Comparison of ENCODE assay signal across 21 cellular contexts in the genomic region with DNA sequence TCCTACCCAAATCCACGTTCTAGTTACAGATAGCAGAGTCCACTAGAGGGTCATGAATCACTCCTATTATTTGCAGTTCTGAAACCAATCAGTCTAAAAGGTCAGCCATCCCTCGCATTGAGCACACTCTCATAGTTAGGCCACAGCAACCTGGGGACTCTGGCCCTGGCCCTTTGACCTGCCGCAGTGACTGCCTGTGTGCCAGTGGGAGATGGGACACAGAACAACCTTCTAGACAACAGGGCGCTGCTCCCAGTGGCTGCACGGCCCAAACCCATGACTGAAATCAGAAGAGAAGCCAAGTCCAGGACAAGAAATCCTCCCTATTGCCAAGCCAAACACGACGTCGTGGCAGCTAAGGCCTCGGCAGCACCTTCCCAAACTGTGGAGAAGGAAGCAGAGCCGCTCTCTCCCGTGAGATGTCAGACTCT.
DNase-seq lines count a peak whose midpoint lies in the region; ATAC-seq and TF ChIP-seq lines count a peak whose summit lies in the region.
"Had no signal": no experiment of that assay in that cellular context is flagged by ENCODE, and none has a peak within 500 bp of the region (broad histone marks: within the 10 kb centered on the region; RNA-seq: fewer than 3 reads in every experiment).

No MANE protein-coding gene starts in this region.

- peaks cover 4% of the 10 kb centered on the region for H3K27me3 Mint-ChIP-seq in neural progenitor cell (ENCODE audit: insufficient read depth, low read depth)

- no peaks in the 10 kb centered on the region for H3K4me1 ChIP-seq in Loucy (ENCODE audit: insufficient read depth, low read length, poor library complexity, severe bottlenecking)
- H3K4me1 ChIP-seq in right cardiac atrium (ENCODE audit: control insufficient read depth, insufficient read depth, low read length), result no peaks in the 10 kb centered on the region
- no peaks in the 10 kb centered on the region for H3K4me1 ChIP-seq in neural progenitor cell
- no peaks in the 10 kb centered on the region for H3K4me1 ChIP-seq in colonic mucosa
- H3K4me1 ChIP-seq: pancreas had no signal

- H3K27me3 ChIP-seq in Loucy (ENCODE audit: insufficient read depth, low read length, poor library complexity, severe bottlenecking), result no peaks in the 10 kb centered on the region
- no peaks in the 10 kb centered on the region for H3K27me3 ChIP-seq in right cardiac atrium (ENCODE audit: control insufficient read depth, insufficient read depth)
- peaks cover 33% of the 10 kb centered on the region for H3K27me3 ChIP-seq in neural progenitor cell
- H3K27me3 ChIP-seq in colonic mucosa, result no peaks in the 10 kb centered on the region
- H3K27me3 ChIP-seq: MG63, pancreas had no signal

- H2AFZ ChIP-seq in Loucy (ENCODE audit: low read length), result peak overlapping the region; percentile 95
- no peak overlapping the region for H2AFZ ChIP-seq in neural progenitor cell (replicated peaks)

- intact Hi-C loops in right cardiac atrium (cut with DNase I) (loop anchor here in 1 of 4 donors (10.0 kb wide), 2 partner anchors 352 to 462 kb away; no protein-coding TSS in a partner anchor), colonic mucosa (cut with DNase I) (loop anchor here (5.0 kb wide), 1 partner anchor 114 kb away; no protein-coding TSS in a partner anchor)

- no peaks in the 10 kb centered on the region for H4K20me1 ChIP-seq in Loucy (ENCODE audit: insufficient read depth, low read length, poor library complexity, severe bottlenecking)
- no peaks in the 10 kb centered on the region for H4K20me1 ChIP-seq in neural progenitor cell (ENCODE audit: low read depth)

- H3K27ac ChIP-seq in right cardiac atrium (ENCODE audit: low read length) (no peak overlapping the region), neural progenitor cell (no peak overlapping the region), colonic mucosa (no peak overlapping the region)
- H3K27ac ChIP-seq: 22Rv1, esophagus muscularis mucosa, pancreas, SJSA1 had no signal

- no peaks in the 10 kb centered on the region for H3K9me3 Mint-ChIP-seq in neural progenitor cell

- no peak overlapping the region for H3K9ac ChIP-seq in Loucy (ENCODE audit: low read depth, low read length, poor library complexity, severe bottlenecking)
- H3K9ac ChIP-seq in neural progenitor cell, result no peak overlapping the region
- H3K9ac ChIP-seq in colonic mucosa (ENCODE audit: low read depth in 2 of 2, low read length in 2 of 2), result no peak overlapping the region

- H3F3A ChIP-seq in Loucy (ENCODE audit: low read depth), result no peaks in the 10 kb centered on the region
- no peaks in the 10 kb centered on the region for H3F3A ChIP-seq in neural progenitor cell (ENCODE audit: low read depth)

- H3K36me3 Mint-ChIP-seq in neural progenitor cell, result no peaks in the 10 kb centered on the region

- H3K9me3 ChIP-seq in Loucy (ENCODE audit: insufficient read depth, low read depth, low read length), result no peaks in the 10 kb centered on the region
- H3K9me3 ChIP-seq in right cardiac atrium (ENCODE audit: control insufficient read depth, low read length), result no peaks in the 10 kb centered on the region
- H3K9me3 ChIP-seq in neural progenitor cell (ENCODE audit: low read depth), result no peaks in the 10 kb centered on the region
- no peaks in the 10 kb centered on the region for H3K9me3 ChIP-seq in colonic mucosa
- H3K9me3 ChIP-seq: esophagus muscularis mucosa, MG63, pancreas, SJSA1 had no signal

- no peaks in the 10 kb centered on the region for H3K36me3 ChIP-seq in Loucy (ENCODE audit: insufficient read depth, low read length)
- no peaks in the 10 kb centered on the region for H3K36me3 ChIP-seq in neural progenitor cell
- H3K36me3 ChIP-seq in colonic mucosa, result no peaks in the 10 kb centered on the region
- H3K36me3 ChIP-seq: esophagus muscularis mucosa, MG63, pancreas, SJSA1 had no signal

- no peaks in the 10 kb centered on the region for H3K9me2 ChIP-seq in Loucy (replicated peaks; ENCODE audit: low read depth, low read length)

- peaks cover 17% of the 10 kb centered on the region for H3K4me1 Mint-ChIP-seq in neural progenitor cell

- H3K79me2 ChIP-seq in Loucy (ENCODE audit: insufficient read depth, low read length), result no peaks in the 10 kb centered on the region
- H3K79me2 ChIP-seq in neural progenitor cell (ENCODE audit: low read depth), result no peaks in the 10 kb centered on the region

- 52% methylated on average over 11 of the region's 11 CpGs for WGBS in right cardiac atrium

- TF ChIP-seq CTCF in Loucy (conservative IDR thresholded peaks at IDR 0.05; ENCODE audit: low read length) (no peak), neural progenitor cell (IDR thresholded peaks at IDR 0.05) (no peak), colonic mucosa (IDR thresholded peaks at IDR 0.05) (no peak)

- H3K4me3 Mint-ChIP-seq in neural progenitor cell, result peak overlapping the region; percentile 74

- H3K4me2 ChIP-seq in Loucy (ENCODE audit: low read depth, low read length, poor library complexity, severe bottlenecking) (no peak overlapping the region), neural progenitor cell (no peak overlapping the region)

- H3K27ac Mint-ChIP-seq in neural progenitor cell, result no peak overlapping the region

- no peak overlapping the region for H3K4me3 ChIP-seq in Loucy (ENCODE audit: low read length, poor library complexity, severe bottlenecking)
- H3K4me3 ChIP-seq in right cardiac atrium (ENCODE audit: low read length), result no peak overlapping the region
- H3K4me3 ChIP-seq in neural progenitor cell, result no peak overlapping the region
- H3K4me3 ChIP-seq in colonic mucosa, result no peak overlapping the region
- H3K4me3 ChIP-seq: GM12878, MG63, SJSA1 had no signal

- ATAC-seq in right cardiac atrium (peak; percentile 56 to 60), HG03280 (IDR thresholded peaks at IDR 0.05; ENCODE audit: unreplicated experiment) (no peak), HG03432 (IDR thresholded peaks at IDR 0.05; ENCODE audit: unreplicated experiment) (no peak)

- DNase-seq in DMS 273 (lab: John Stamatoyannopoulos, UW; ENCODE audit: unreplicated experiment), result peak; percentile 23
- DNase-seq in DMS 273 treated with DMSO at 0.1 percent for 48 hours (lab: John Stamatoyannopoulos, UW), result no peak
- DNase-seq in right cardiac atrium, result peak; percentile 58 to 84 (median 80)
- no peak for DNase-seq in neural progenitor cell (ENCODE audit: low spot score)
- no peak for DNase-seq in colonic mucosa
- DNase-seq: activated CD4-positive, CD25-positive, alpha-beta regulatory T cell; activated effector memory CD4-positive, alpha-beta T cell treated with Interleukin-2 at 50 U/mL for 16 hours; DMS153; GF-D8; H7; MG63; NCI-H1694; pancreas; T-helper 9 cell had no signal

Comparison
In these comparisons a context has a peak if more than half of its experiments do, and no peak if none do; other contexts are left out.
1. DNase-seq: peak in DMS 273 (single experiment) and right cardiac atrium (3 of 3); none in DMS 273 treated with DMSO at 0.1 percent for 48 hours (single experiment), neural progenitor cell (single experiment) and colonic mucosa (single experiment).
2. ATAC-seq: peak in right cardiac atrium (2 of 2); none in HG03280 (single experiment) and HG03432 (single experiment).